Comparison of ENCODE assay signal across 2 cellular contexts in genomic region chr3:46695177-46695961, GRCh38.
TF ChIP-seq lines count a peak whose summit lies in the region.

No MANE protein-coding gene starts in this region.

TF ChIP-seq in A549, 52 proteins besides CTCF, POLR2A, EP300 and RAD21 (continued from another document):
- TF ChIP-seq JUNB (IDR thresholded peaks at IDR 0.05) (no peak), NPAS2 (CRISPR knock-in tag; IDR thresholded peaks at IDR 0.05; ENCODE audit: borderline replicate concordance) (no peak), MAFK (IDR thresholded peaks at IDR 0.05; ENCODE audit: partially characterized antibody) (no peak), RARB (CRISPR knock-in tag; IDR thresholded peaks at IDR 0.05) (no peak), TP53 (CRISPR knock-in tag; IDR thresholded peaks at IDR 0.05) (no peak), NFE2L2 (conservative IDR thresholded peaks at IDR 0.05; ENCODE audit: low read length) (no peak), USF2 (IDR thresholded peaks at IDR 0.05) (no peak), MAZ (IDR thresholded peaks at IDR 0.05; ENCODE audit: borderline replicate concordance, low read depth, low read length) (no peak)

TF ChIP-seq in HCT116, 20 proteins besides CTCF, POLR2A, EP300 and RAD21 (continued from another document):
- no peak for TF ChIP-seq REST (IDR thresholded peaks at IDR 0.05; ENCODE audit: low read depth)
- no peak for TF ChIP-seq JUND (IDR thresholded peaks at IDR 0.05)
TF ChIP-seq in HCT116: peak in this region for 0.
